In genomic region chr4:86606809-86607208, GRCh38 we compare ENCODE assay signal across 8 cellular contexts. TPM values are rescaled to one million over a fixed set of nuclear protein-coding genes. Genes with fewer than 3 reads are reported as not detected.
"Had no signal": no experiment of that assay in that cellular context is flagged by ENCODE, and none has a peak within 500 bp of the region (broad histone marks: within the 10 kb centered on the region; RNA-seq: fewer than 3 reads in every experiment).

No MANE protein-coding gene starts in this region.

- H3K9ac ChIP-seq: GM23248 had no signal

- H3K27ac ChIP-seq: GM23248 had no signal

- H3K36me3 ChIP-seq: HAP-1 had no signal

- H3K4me1 ChIP-seq: HAP-1 had no signal

- DNase-seq: GM23248, GOT3, H7, IMR-90 had no signal

- FAIRE-seq: HTR-8/SVneo, K562 had no signal

- ATAC-seq: HCT116, K562 had no signal

- H3K9me3 ChIP-seq: HAP-1 had no signal

- H3K4me3 ChIP-seq: GM23248, HAP-1, K562 had no signal

RNA-seq across cellular contexts. Expression of gene PTPN13, which starts 12.7 kb away (rescaled TPM):
- polyA plus RNA-seq: K562 had no signal
